In the genomic region with DNA sequence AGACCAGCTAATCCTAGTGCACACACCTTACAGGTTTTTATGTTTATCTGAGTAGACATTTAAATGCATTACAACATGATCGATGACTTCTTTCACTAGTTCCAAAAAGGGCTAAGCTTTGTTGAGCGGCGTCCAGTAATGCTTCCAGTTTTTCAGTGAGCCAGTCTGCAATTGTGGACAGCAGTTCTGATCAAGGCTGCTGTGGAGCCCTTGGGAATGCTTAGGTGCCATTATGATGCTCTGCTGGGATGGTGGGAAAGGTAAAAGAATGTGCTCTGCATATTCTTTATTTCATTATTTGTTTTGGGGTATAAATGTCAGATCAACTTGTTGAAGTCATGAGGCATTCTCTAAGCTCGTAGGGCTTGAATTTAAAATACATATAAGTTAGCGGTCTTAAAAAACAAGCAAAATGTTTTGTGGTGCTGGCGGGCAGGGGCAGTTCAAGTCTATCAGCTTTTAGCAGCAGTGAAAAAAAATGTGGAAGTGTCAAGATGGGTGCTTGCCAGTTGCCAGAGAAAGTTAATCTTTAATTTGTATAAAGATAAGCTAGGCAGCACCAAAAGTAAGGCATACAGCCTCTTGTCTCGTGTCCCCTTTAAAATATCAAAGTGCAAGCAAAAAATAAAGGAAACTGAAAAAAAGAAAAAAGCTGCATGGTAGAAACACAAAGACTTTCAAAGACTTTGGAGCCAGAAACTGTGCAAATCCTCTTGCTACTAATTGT, we compare ENCODE assay signal across 8 cellular contexts. TPM values are rescaled to one million over a fixed set of nuclear protein-coding genes. Genes with fewer than 3 reads are reported as not detected.
A peak's percentile ranks its signal among the peaks of the same experiment; 100 is the strongest.
DNase-seq lines count a peak whose midpoint lies in the region; ATAC-seq and TF ChIP-seq lines count a peak whose summit lies in the region.

No MANE protein-coding gene starts in this region.

- peaks cover 0 to 6% (median 0%) of the 10 kb centered on the region in 4 donors for H3K4me1 ChIP-seq in Peyer's patch
- H3K4me1 ChIP-seq in esophagus muscularis mucosa, result peaks cover 0 to 33% (median 25%) of the 10 kb centered on the region in 4 donors
- H3K4me1 ChIP-seq in sigmoid colon, result peaks cover 0 to 24% (median 15%) of the 10 kb centered on the region in 4 donors
- H3K4me1 ChIP-seq in ascending aorta, result peaks cover 0 to 5% of the 10 kb centered on the region in 2 donors
- H3K4me1 ChIP-seq in prostate gland (replicated peaks), result no peaks in the 10 kb centered on the region

- TF ChIP-seq POLR2A in GM19099 (IDR thresholded peaks at IDR 0.05; ENCODE audit: extremely low read depth, insufficient read length, low read depth), result peak; percentile 37
- no peak for TF ChIP-seq POLR2A in Peyer's patch (IDR thresholded peaks at IDR 0.05)
- no peak for TF ChIP-seq POLR2A in esophagus muscularis mucosa (IDR thresholded peaks at IDR 0.05; ENCODE audit: low read depth)
- TF ChIP-seq POLR2A in sigmoid colon (IDR thresholded peaks at IDR 0.05), result no peak
- no peak for TF ChIP-seq POLR2A in prostate gland (IDR thresholded peaks at IDR 0.05)

- TF ChIP-seq CTCF in Peyer's patch (IDR thresholded peaks at IDR 0.05) (no peak), esophagus muscularis mucosa (IDR thresholded peaks at IDR 0.05) (no peak), sigmoid colon (IDR thresholded peaks at IDR 0.05) (no peak), ascending aorta (IDR thresholded peaks at IDR 0.05) (no peak), prostate gland (IDR thresholded peaks at IDR 0.05) (no peak)

- ATAC-seq in GM19395 (IDR thresholded peaks at IDR 0.05; ENCODE audit: unreplicated experiment) (no peak), GM18868 (IDR thresholded peaks at IDR 0.05; ENCODE audit: unreplicated experiment) (no peak)

- intact Hi-C loops in esophagus muscularis mucosa (cut with DNase I) (no loop called here), sigmoid colon (cut with DNase I) (loop anchor here (10.0 kb wide), 1 partner anchor 928 kb away; no protein-coding TSS in a partner anchor), ascending aorta (cut with DNase I) (loop anchor here (10.0 kb wide), 3 partner anchors 1288 to 1458 kb away; a partner anchor contains a TSS), prostate gland (cut with DNase I) (no loop called here)

- TF ChIP-seq EP300 in esophagus muscularis mucosa (IDR thresholded peaks at IDR 0.05) (no peak), sigmoid colon (IDR thresholded peaks at IDR 0.05) (no peak)

- H3K9me3 ChIP-seq in Peyer's patch (no peaks in the 10 kb centered on the region), esophagus muscularis mucosa (no peaks in the 10 kb centered on the region), sigmoid colon (no peaks in the 10 kb centered on the region), ascending aorta (no peaks in the 10 kb centered on the region), prostate gland (no peaks in the 10 kb centered on the region)

- WGBS in esophagus muscularis mucosa, result 58% methylated on average over 7 of the region's 7 CpGs
- WGBS in sigmoid colon, 2 donors, result 15 to 31% methylated on average over 7 of the region's 7 CpGs
- 38% methylated on average over 7 of the region's 7 CpGs for WGBS in prostate gland

- H3K27ac ChIP-seq in Peyer's patch (peak overlapping the region in 3 of 4 donors; percentile 12 to 96 (median 92)), esophagus muscularis mucosa (replicated peaks in 1 of 4) (peak overlapping the region; percentile 88 to 95 (median 90)), sigmoid colon (peak overlapping the region; percentile 90 to 95 (median 93)), ascending aorta (peak overlapping the region in 1 of 2 donors; percentile 80), prostate gland (no peak overlapping the region)

- H3K27me3 ChIP-seq in Peyer's patch (no peaks in the 10 kb centered on the region), esophagus muscularis mucosa (no peaks in the 10 kb centered on the region), sigmoid colon (no peaks in the 10 kb centered on the region), ascending aorta (no peaks in the 10 kb centered on the region), prostate gland (replicated peaks; ENCODE audit: insufficient read depth) (no peaks in the 10 kb centered on the region)

- H3K36me3 ChIP-seq in Peyer's patch, result no peaks in the 10 kb centered on the region
- no peaks in the 10 kb centered on the region for H3K36me3 ChIP-seq in esophagus muscularis mucosa
- H3K36me3 ChIP-seq in sigmoid colon, result no peaks in the 10 kb centered on the region
- no peaks in the 10 kb centered on the region for H3K36me3 ChIP-seq in ascending aorta
- H3K36me3 ChIP-seq in prostate gland, result no peaks in the 10 kb centered on the region

- peak overlapping the region in 2 of 4 donors; percentile 59 to 85 for H3K4me3 ChIP-seq in Peyer's patch
- peak overlapping the region in 3 of 4 donors; percentile 64 to 68 (median 66) for H3K4me3 ChIP-seq in esophagus muscularis mucosa
- peak overlapping the region in 1 of 4 donors; percentile 71 for H3K4me3 ChIP-seq in sigmoid colon
- H3K4me3 ChIP-seq in ascending aorta, result peak overlapping the region in 1 of 2 donors; percentile 78
- no peak overlapping the region for H3K4me3 ChIP-seq in prostate gland

- DNase-seq in Peyer's patch (no peak), esophagus muscularis mucosa (ENCODE audit: extremely low spot score) (no peak), sigmoid colon (no peak), ascending aorta (ENCODE audit: low spot score in 2 of 2) (no peak), prostate gland (ENCODE audit: low spot score) (no peak)

RNA-seq across cellular contexts. Expression of a gene that starts 5.8 kb away (rescaled TPM):
- total RNA-seq in Peyer's patch (10 to 100 TPM; 22.3 to 29.9 (median 27.8) TPM), esophagus muscularis mucosa (100 to 1,000 TPM in 1 of 4 donors, 10 to 100 TPM in 3; 51.5 to 119 (median 69.0) TPM), sigmoid colon (100 to 1,000 TPM in 1 of 4 donors, 10 to 100 TPM in 3; 51.8 to 130 (median 75.8) TPM), ascending aorta (76.1 TPM), prostate gland (100 to 1,000 TPM in 1 of 2 donors, 10 to 100 TPM in 1; 34.7 to 129 TPM)
- polyA plus RNA-seq in sigmoid colon, result 10 to 100 TPM; 19.2 to 66.0 (median 40.8) TPM

Comparison
In these comparisons a context has a peak if more than half of its experiments do, and no peak if none do; other contexts are left out.
1. H3K27ac ChIP-seq: peak in Peyer's patch (3 of 4), esophagus muscularis mucosa (4 of 4) and sigmoid colon (4 of 4); none in prostate gland (0 of 2).
2. H3K4me3 ChIP-seq: peak in esophagus muscularis mucosa (3 of 4); none in prostate gland (0 of 2).
3. intact Hi-C loops: an anchor here in sigmoid colon (10.0 kb wide) and ascending aorta (10.0 kb wide); none called in esophagus muscularis mucosa and prostate gland.